Comparison of ENCODE assay signal across 29 cellular contexts in the genomic region with DNA sequence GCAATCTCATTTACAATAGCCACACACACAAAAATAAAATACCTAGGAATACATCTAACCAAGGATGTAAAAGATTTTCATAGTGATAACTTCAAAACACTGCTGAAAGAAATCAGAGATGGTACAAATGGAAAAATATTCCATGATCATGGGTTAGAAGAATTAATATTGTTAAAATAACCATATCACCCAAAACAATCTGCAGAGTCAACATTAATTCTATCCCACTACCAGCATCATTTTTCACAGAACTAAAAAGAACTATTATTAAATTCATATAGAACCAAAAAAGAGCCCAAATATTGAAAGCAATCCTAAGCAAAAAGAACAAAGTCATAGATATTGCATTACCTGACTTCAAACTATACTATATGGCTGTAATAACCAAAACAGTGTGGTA.
"Had no signal": no experiment of that assay in that cellular context is flagged by ENCODE, and none has a peak within 500 bp of the region (broad histone marks: within the 10 kb centered on the region; RNA-seq: fewer than 3 reads in every experiment).

No MANE protein-coding gene starts in this region.

- H3K36me3 ChIP-seq: stomach, suprapubic skin, thoracic aorta, thyroid gland, tibial artery, tibial nerve, transverse colon, upper lobe of left lung, upper lobe of right lung, uterus, vagina had no signal

- H3K4me1 ChIP-seq: stomach, suprapubic skin, testis, thyroid gland, tibial artery, tibial nerve, transverse colon, upper lobe of left lung, upper lobe of right lung, uterus, vagina had no signal

- FAIRE-seq: urothelium cell line had no signal

- H3K27ac Mint-ChIP-seq: stimulated activated effector memory CD8-positive, alpha-beta T cell treated with anti-CD3 and anti-CD28 coated beads, Interleukin-12 subunit alpha, Interleukin-12 subunit beta, amount 100 ng/mL, for 72 hours; stimulated activated memory B cell treated with anti-CD40 and anti-IgM and Interleukin-4, amounts not matched to agents 10 μg/mL and 1 μg/mL and 100 μg/mL, for 72 hours; stimulated activated naive B cell treated with anti-CD40 and anti-IgM and Interleukin-4, amounts not matched to agents 10 μg/mL and 1 μg/mL and 100 μg/mL, for 72 hours; stimulated activated naive CD8-positive, alpha-beta T cell treated with anti-CD3 and anti-CD28 coated beads, Interleukin-15, amount 100 ng/mL, for 72 hours; stimulated activated naive CD8-positive, alpha-beta T cell treated with anti-CD3 and anti-CD28 coated beads, Interleukin-15, Interleukin-2, amounts not matched to agents 100 ng/mL and 50 ng/mL, for 24 hours; type B pancreatic cell had no signal

- ATAC-seq: stimulated activated effector memory CD8-positive, alpha-beta T cell treated with anti-CD3 and anti-CD28 coated beads, Interleukin-12 subunit alpha, Interleukin-12 subunit beta, amount 100 ng/mL, for 72 hours; stimulated activated memory B cell treated with anti-CD40 and anti-IgM and Interleukin-4, amounts not matched to agents 10 μg/mL and 1 μg/mL and 100 μg/mL, for 72 hours; stimulated activated naive B cell treated with anti-CD40 and anti-IgM and Interleukin-4, amounts not matched to agents 10 μg/mL and 1 μg/mL and 100 μg/mL, for 72 hours; stimulated activated naive CD8-positive, alpha-beta T cell treated with anti-CD3 and anti-CD28 coated beads, Interleukin-15, amount 100 ng/mL, for 72 hours; stimulated activated naive CD8-positive, alpha-beta T cell treated with anti-CD3 and anti-CD28 coated beads, Interleukin-15, Interleukin-2, amounts not matched to agents 100 U/mL and 50 U/mL, for 24 hours; upper lobe of right lung had no signal

- H3K9me3 ChIP-seq: testis, thoracic aorta, thyroid gland, tibial artery, transverse colon, upper lobe of left lung, upper lobe of right lung, uterus, vagina had no signal

- DNase-seq: stimulated activated CD4-positive, alpha-beta T cell treated with anti-CD3 and anti-CD28 coated beads, Interleukin-2, amount 100 ng/mL, for 48 hours; stimulated activated CD4-positive, alpha-beta T cell treated with anti-CD3 and anti-CD28 coated beads, Interleukin-4, amount 100 ng/mL, for 1 hour; stimulated activated CD4-positive, alpha-beta T cell treated with anti-CD3 and anti-CD28 coated beads, Interleukin-4, amount 100 ng/mL, for 24 hours; stimulated activated CD4-positive, alpha-beta T cell treated with anti-CD3 and anti-CD28 coated beads, Interleukin-4, amount 100 ng/mL, for 4 hours; stimulated activated CD8-positive, alpha-beta memory T cell treated with anti-CD3 and anti-CD28 coated beads, Interleukin-4, amount 100 ng/mL, for 48 hours; stimulated activated naive B cell treated with anti-CD40 and anti-IgM and Interleukin-4, amounts not matched to agents 10 μg/mL and 1 μg/mL and 100 μg/mL, for 72 hours; stimulated activated naive CD4-positive, alpha-beta T cell; stimulated activated naive CD4-positive, alpha-beta T cell treated with Interleukin-2 at 50 U/mL for 16 hours; stimulated activated naive CD8-positive, alpha-beta T cell treated with anti-CD3 and anti-CD28 coated beads, Interleukin-15, amount 100 ng/mL, for 72 hours; stimulated activated naive CD8-positive, alpha-beta T cell treated with anti-CD3 and anti-CD28 coated beads, Interleukin-15, Interleukin-2, amounts not matched to agents 100 U/mL and 50 U/mL, for 24 hours; stomach; substantia nigra; testis; thyroid gland; tibial artery; transverse colon; trophoblast cell; upper lobe of left lung; upper lobe of right lung; uterus had no signal

- H3K36me3 Mint-ChIP-seq: stimulated activated effector memory CD8-positive, alpha-beta T cell treated with anti-CD3 and anti-CD28 coated beads, Interleukin-12 subunit alpha, Interleukin-12 subunit beta, amount 100 ng/mL, for 72 hours; stimulated activated memory B cell treated with anti-CD40 and anti-IgM and Interleukin-4, amounts not matched to agents 10 μg/mL and 1 μg/mL and 100 μg/mL, for 72 hours; stimulated activated naive B cell treated with anti-CD40 and anti-IgM and Interleukin-4, amounts not matched to agents 10 μg/mL and 1 μg/mL and 100 μg/mL, for 72 hours; type B pancreatic cell had no signal

- H3K27ac ChIP-seq: stomach, suprapubic skin, testis, thoracic aorta, thyroid gland, tibial artery, tibial nerve, transverse colon, upper lobe of left lung, upper lobe of right lung, uterus, vagina had no signal

- H3K4me3 Mint-ChIP-seq: stimulated activated effector memory CD8-positive, alpha-beta T cell treated with anti-CD3 and anti-CD28 coated beads, Interleukin-12 subunit alpha, Interleukin-12 subunit beta, amount 100 ng/mL, for 72 hours; stimulated activated memory B cell treated with anti-CD40 and anti-IgM and Interleukin-4, amounts not matched to agents 10 μg/mL and 1 μg/mL and 100 μg/mL, for 72 hours; stimulated activated naive B cell treated with anti-CD40 and anti-IgM and Interleukin-4, amounts not matched to agents 10 μg/mL and 1 μg/mL and 100 μg/mL, for 72 hours; stimulated activated naive CD8-positive, alpha-beta T cell treated with anti-CD3 and anti-CD28 coated beads, Interleukin-15, amount 100 ng/mL, for 72 hours; stimulated activated naive CD8-positive, alpha-beta T cell treated with anti-CD3 and anti-CD28 coated beads, Interleukin-15, Interleukin-2, amounts not matched to agents 100 ng/mL and 50 ng/mL, for 24 hours; type B pancreatic cell had no signal

- H3K27me3 Mint-ChIP-seq: stimulated activated memory B cell treated with anti-CD40 and anti-IgM and Interleukin-4, amounts not matched to agents 10 μg/mL and 1 μg/mL and 100 μg/mL, for 72 hours; stimulated activated naive B cell treated with anti-CD40 and anti-IgM and Interleukin-4, amounts not matched to agents 10 μg/mL and 1 μg/mL and 100 μg/mL, for 72 hours; stimulated activated naive CD8-positive, alpha-beta T cell treated with anti-CD3 and anti-CD28 coated beads, Interleukin-15, amount 100 ng/mL, for 72 hours; stimulated activated naive CD8-positive, alpha-beta T cell treated with anti-CD3 and anti-CD28 coated beads, Interleukin-15, Interleukin-2, amounts not matched to agents 100 ng/mL and 50 ng/mL, for 24 hours; type B pancreatic cell had no signal

- H3K27me3 ChIP-seq: stomach, suprapubic skin, testis, thyroid gland, tibial artery, tibial nerve, transverse colon, upper lobe of left lung, upper lobe of right lung, uterus, vagina had no signal

- H3K9me3 Mint-ChIP-seq: stimulated activated effector memory CD8-positive, alpha-beta T cell treated with anti-CD3 and anti-CD28 coated beads, Interleukin-12 subunit alpha, Interleukin-12 subunit beta, amount 100 ng/mL, for 72 hours; stimulated activated naive CD8-positive, alpha-beta T cell treated with anti-CD3 and anti-CD28 coated beads, Interleukin-15, amount 100 ng/mL, for 72 hours; stimulated activated naive CD8-positive, alpha-beta T cell treated with anti-CD3 and anti-CD28 coated beads, Interleukin-15, Interleukin-2, amounts not matched to agents 100 ng/mL and 50 ng/mL, for 24 hours had no signal

- H3K4me1 Mint-ChIP-seq: stimulated activated effector memory CD8-positive, alpha-beta T cell treated with anti-CD3 and anti-CD28 coated beads, Interleukin-12 subunit alpha, Interleukin-12 subunit beta, amount 100 ng/mL, for 72 hours; stimulated activated memory B cell treated with anti-CD40 and anti-IgM and Interleukin-4, amounts not matched to agents 10 μg/mL and 1 μg/mL and 100 μg/mL, for 72 hours; stimulated activated naive B cell treated with anti-CD40 and anti-IgM and Interleukin-4, amounts not matched to agents 10 μg/mL and 1 μg/mL and 100 μg/mL, for 72 hours; stimulated activated naive CD8-positive, alpha-beta T cell treated with anti-CD3 and anti-CD28 coated beads, Interleukin-15, amount 100 ng/mL, for 72 hours had no signal

- H3K4me3 ChIP-seq: stomach, suprapubic skin, testis, thoracic aorta, thyroid gland, tibial artery, tibial nerve, transverse colon, upper lobe of left lung, upper lobe of right lung, vagina had no signal
